Comparison of ENCODE assay signal across 15 cellular contexts in the genomic region with DNA sequence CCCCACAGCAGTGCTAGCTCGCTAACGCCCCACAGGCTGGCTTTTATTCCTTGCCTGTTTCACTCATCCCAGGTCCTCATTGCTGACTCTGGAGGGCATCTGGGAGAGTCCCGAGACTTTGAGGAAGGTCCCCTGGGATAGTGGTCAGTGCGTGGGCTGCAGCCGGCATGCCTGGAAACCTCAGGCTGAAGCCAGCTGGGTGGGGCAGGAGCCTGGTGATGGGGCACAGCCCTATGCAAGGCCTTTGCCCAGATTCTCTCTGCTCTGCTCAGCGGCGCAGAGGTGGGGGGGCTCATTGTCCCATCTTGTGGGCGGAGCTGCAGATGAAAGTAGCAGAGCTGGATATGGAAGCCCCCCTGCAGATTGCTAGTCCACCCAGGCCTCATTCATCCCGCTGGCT. TPM values are rescaled to one million over a fixed set of nuclear protein-coding genes. Genes with fewer than 3 reads are reported as not detected.
A peak's percentile ranks its signal among the peaks of the same experiment; 100 is the strongest.
DNase-seq lines count a peak whose midpoint lies in the region; ATAC-seq and TF ChIP-seq lines count a peak whose summit lies in the region.
"Had no signal": no experiment of that assay in that cellular context is flagged by ENCODE, and none has a peak within 500 bp of the region (broad histone marks: within the 10 kb centered on the region; RNA-seq: fewer than 3 reads in every experiment).

No MANE protein-coding gene starts in this region.

- DNase-seq in AG10803 (ENCODE audit: low read depth), result peak; percentile 79
- DNase-seq in GM23338 (ENCODE audit: low spot score), result no peak
- DNase-seq in cardiac fibroblast (ENCODE audit: low read depth in 2 of 2), result peak; percentile 74 to 80
- DNase-seq in lower lobe of right lung, result no peak
- no peak for DNase-seq in stimulated activated CD4-positive, alpha-beta T cell treated with anti-CD3 and anti-CD28 coated beads, Interleukin-4, amount 100 ng/mL, for 1 hour
- DNase-seq in Peyer's patch, result no peak
- DNase-seq: activated CD4-positive, alpha-beta T cell treated with anti-CD3 and anti-CD28 coated beads, Interleukin-2, amount 10 ng/mL, durations not matched to agents 24 days and 14 days; activated T-cell treated with anti-CD3 and anti-CD28 coated beads, Interleukin-2, amount 50 U/mL, for 24 hours; head of caudate nucleus; Kasumi-1; NCI-H1436 treated with DMSO at 0.1 percent for 48 hours; NCI-H226; SHP77 had no signal

- peaks cover 13% of the 10 kb centered on the region for H3K27me3 Mint-ChIP-seq in GM23338 (ENCODE audit: insufficient read depth, low read depth, poor library complexity)
- H3K27me3 Mint-ChIP-seq: activated T-cell treated with anti-CD3 and anti-CD28 coated beads, Interleukin-2, amount 50 U/mL, for 24 hours had no signal

- H3K9me3 Mint-ChIP-seq in GM23338, result no peaks in the 10 kb centered on the region
- H3K9me3 Mint-ChIP-seq: activated CD4-positive, alpha-beta T cell treated with anti-CD3 and anti-CD28 coated beads, Interleukin-2, amount 10 ng/mL, durations not matched to agents 24 days and 14 days; activated T-cell treated with anti-CD3 and anti-CD28 coated beads, Interleukin-2, amount 50 U/mL, for 24 hours had no signal

- H3K4me1 ChIP-seq in GM23338 (ENCODE audit: insufficient read depth) (peaks cover 7% of the 10 kb centered on the region; the same call in 1 of the 2 replicates), lower lobe of right lung (peaks cover 46% of the 10 kb centered on the region), Peyer's patch (peaks cover 0 to 13% (median 0%) of the 10 kb centered on the region in 4 donors)

- ATAC-seq in GM23338 (peak; percentile 12; the same call in 2 of the 3 replicates), lower lobe of right lung (no peak), HG03045 (IDR thresholded peaks at IDR 0.05; ENCODE audit: unreplicated experiment) (no peak), HG03520 (IDR thresholded peaks at IDR 0.05; ENCODE audit: unreplicated experiment) (no peak)

- intact Hi-C loops in lower lobe of right lung (cut with DNase I), result no loop called here

- peaks cover 19% of the 10 kb centered on the region; the same call in 2 of the 3 replicates for H3K4me1 Mint-ChIP-seq in GM23338
- H3K4me1 Mint-ChIP-seq: activated CD4-positive, alpha-beta T cell treated with anti-CD3 and anti-CD28 coated beads, Interleukin-2, amount 10 ng/mL, durations not matched to agents 24 days and 14 days had no signal

- H3K36me3 Mint-ChIP-seq in GM23338 (ENCODE audit: low read depth), result no peaks in the 10 kb centered on the region

- no peaks in the 10 kb centered on the region for H3F3A ChIP-seq in GM23338 (replicated peaks; ENCODE audit: low read depth)

- no peaks in the 10 kb centered on the region for H4K20me1 ChIP-seq in GM23338 (replicated peaks; ENCODE audit: insufficient read depth)

- no peaks in the 10 kb centered on the region for H3K9me2 ChIP-seq in GM23338 (ENCODE audit: insufficient read depth)

- H2AFZ ChIP-seq in GM23338, result no peak overlapping the region

- no peak overlapping the region for H3K4me2 ChIP-seq in GM23338

- H3K9me3 ChIP-seq in lower lobe of right lung, result no peaks in the 10 kb centered on the region
- no peaks in the 10 kb centered on the region for H3K9me3 ChIP-seq in Peyer's patch

- H3K4me3 Mint-ChIP-seq in GM23338, result no peak overlapping the region
- H3K4me3 Mint-ChIP-seq: activated CD4-positive, alpha-beta T cell treated with anti-CD3 and anti-CD28 coated beads, Interleukin-2, amount 10 ng/mL, durations not matched to agents 24 days and 14 days; activated T-cell treated with anti-CD3 and anti-CD28 coated beads, Interleukin-2, amount 50 U/mL, for 24 hours had no signal

- H3K27me3 ChIP-seq in GM23338 (ENCODE audit: insufficient read depth) (no peaks in the 10 kb centered on the region), lower lobe of right lung (ENCODE audit: low read depth) (no peaks in the 10 kb centered on the region), Peyer's patch (no peaks in the 10 kb centered on the region)

- H3K27ac ChIP-seq in GM23338 (ENCODE audit: low read depth), result no peak overlapping the region
- peak overlapping the region; percentile 69 for H3K27ac ChIP-seq in lower lobe of right lung
- H3K27ac ChIP-seq in Peyer's patch, result no peak overlapping the region

- TF ChIP-seq POLR2A in Peyer's patch (IDR thresholded peaks at IDR 0.05), result no peak

- H3K4me3 ChIP-seq in AG10803 (ENCODE audit: low read length) (no peak overlapping the region), GM23338 (no peak overlapping the region), cardiac fibroblast (replicated peaks in 1 of 2; ENCODE audit: low read depth in 2 of 2, low read length in 2 of 2) (no peak overlapping the region), lower lobe of right lung (peak overlapping the region; percentile 10), Peyer's patch (no peak overlapping the region)

- no peaks in the 10 kb centered on the region for H3K79me2 ChIP-seq in GM23338 (replicated peaks; ENCODE audit: insufficient read depth)

- TF ChIP-seq CTCF in AG10803 (conservative IDR thresholded peaks at IDR 0.05; ENCODE audit: low read length) (no peak), GM23338 (conservative IDR thresholded peaks at IDR 0.05; ENCODE audit: low read depth in 2 of 2) (no peak), cardiac fibroblast (IDR thresholded peaks at IDR 0.05; ENCODE audit: low read depth, low read length) (no peak), lower lobe of right lung (IDR thresholded peaks at IDR 0.05) (no peak), Peyer's patch (IDR thresholded peaks at IDR 0.05) (no peak)

- H3K36me3 ChIP-seq in GM23338 (ENCODE audit: insufficient read depth) (no peaks in the 10 kb centered on the region), lower lobe of right lung (no peaks in the 10 kb centered on the region), Peyer's patch (no peaks in the 10 kb centered on the region)

- H3K27ac Mint-ChIP-seq in GM23338, result no peak overlapping the region
- H3K27ac Mint-ChIP-seq: activated CD4-positive, alpha-beta T cell treated with anti-CD3 and anti-CD28 coated beads, Interleukin-2, amount 10 ng/mL, durations not matched to agents 24 days and 14 days; activated T-cell treated with anti-CD3 and anti-CD28 coated beads, Interleukin-2, amount 50 U/mL, for 24 hours had no signal

TF ChIP-seq in GM23338, 12 proteins besides CTCF, POLR2A, EP300 and RAD21:
- TF ChIP-seq CREB1 (CRISPR knock-in tag; IDR thresholded peaks at IDR 0.05; ENCODE audit: low read depth), result no peak
- TF ChIP-seq POLR2AphosphoS5 (IDR thresholded peaks at IDR 0.05; ENCODE audit: low read depth), result no peak

RNA-seq across cellular contexts. Expression of a gene that starts 55.7 kb away (rescaled TPM):
- total RNA-seq in GM23338 (2014; rRNA removed; shearing (Covaris generic)), result 11.9 and 15.7 TPM in 2 replicates
- polyA plus RNA-seq in GM23338 (2016; fragmentation: Nextera tagmentation; extraction: Ambion mirVana), result 1.6 and 2.1 TPM in 2 replicates
- 159 TPM for total RNA-seq in lower lobe of right lung
- 10 to 100 TPM; 11.0 to 34.9 (median 25.5) TPM for total RNA-seq in Peyer's patch

Comparison
In these comparisons a context has a peak if more than half of its experiments do, and no peak if none do; other contexts are left out.
1. DNase-seq: peak in AG10803 (single experiment) and cardiac fibroblast (2 of 2); none in GM23338 (single experiment), lower lobe of right lung (single experiment), stimulated activated CD4-positive, alpha-beta T cell treated with anti-CD3 and anti-CD28 coated beads, Interleukin-4, amount 100 ng/mL, for 1 hour (single experiment) and Peyer's patch (0 of 3).